Comparison of ENCODE assay signal across 8 cellular contexts in genomic region chr12:53492830-53493609, GRCh38. TPM values are rescaled to one million over a fixed set of nuclear protein-coding genes. Genes with fewer than 3 reads are reported as not detected.
DNase-seq lines count a peak whose midpoint lies in the region; ATAC-seq and TF ChIP-seq lines count a peak whose summit lies in the region.

No MANE protein-coding gene starts in this region.

- peak overlapping the region; percentile 12 for H2BK12ac ChIP-seq in trophoblast cell (ENCODE audit: low read length)

- peaks cover 31% of the 10 kb centered on the region for H3K4me1 ChIP-seq in cardiac muscle cell (ENCODE audit: low read depth)
- peaks cover 14 to 25% of the 10 kb centered on the region in 2 experiments for H3K4me1 ChIP-seq in trophoblast cell (ENCODE audit: control insufficient read depth in 1 of 2, insufficient read depth in 2 of 2, low read length in 2 of 2)
- H3K4me1 ChIP-seq in tibial artery: peaks cover 0 to 23% (median 19%) of the 10 kb centered on the region in 4 donors

- H3K4me3 Mint-ChIP-seq in activated naive CD8-positive, alpha-beta T cell treated with anti-CD3 and anti-CD28 coated beads, Interleukin-2, amount 50 U/mL, for 24 hours: peak overlapping the region; percentile 87

- H3K27ac ChIP-seq in cardiac muscle cell: peak overlapping the region; percentile 92
- H3K27ac ChIP-seq in trophoblast cell (ENCODE audit: low read depth, low read length): peak overlapping the region; percentile 84
- peak overlapping the region; percentile 72 to 81 for H3K27ac ChIP-seq in tibial artery

- peak; percentile 91 for ATAC-seq in HG02571 (IDR thresholded peaks at IDR 0.05; ENCODE audit: unreplicated experiment)
- ATAC-seq in activated naive CD8-positive, alpha-beta T cell treated with anti-CD3 and anti-CD28 coated beads, Interleukin-2, amount 50 U/mL, for 24 hours: peak; percentile 91

- intact Hi-C loops in tibial artery (cut with DNase I; ENCODE audit: low total_unique reads): no loop called here

- peak overlapping the region; percentile 97 for H3K4me2 ChIP-seq in trophoblast cell (ENCODE audit: low read length)

- H2AK5ac ChIP-seq in trophoblast cell (ENCODE audit: low read length): peak overlapping the region; percentile 77

- H3K4ac ChIP-seq in trophoblast cell (ENCODE audit: low read depth, low read length): peak overlapping the region; percentile 60

- H3K9me3 ChIP-seq in cardiac muscle cell (ENCODE audit: low read depth): no peaks in the 10 kb centered on the region
- no peaks in the 10 kb centered on the region for H3K9me3 ChIP-seq in trophoblast cell (ENCODE audit: insufficient read depth, low read depth, low read length)
- H3K9me3 ChIP-seq in tibial artery: no peaks in the 10 kb centered on the region

- TF ChIP-seq CTCF in cardiac muscle cell (IDR thresholded peaks at IDR 0.05; ENCODE audit: low read depth, low read length) (no peak), tibial artery (IDR thresholded peaks at IDR 0.05) (no peak)

- H3K36me3 Mint-ChIP-seq in activated naive CD8-positive, alpha-beta T cell treated with anti-CD3 and anti-CD28 coated beads, Interleukin-2, amount 50 U/mL, for 24 hours (ENCODE audit: low read depth): no peaks in the 10 kb centered on the region

- H3K23ac ChIP-seq in trophoblast cell (ENCODE audit: low read length): no peak overlapping the region

- peak overlapping the region; percentile 97 for H3K18ac ChIP-seq in trophoblast cell (ENCODE audit: low read length)

- H3K4me1 Mint-ChIP-seq in activated naive CD8-positive, alpha-beta T cell treated with anti-CD3 and anti-CD28 coated beads, Interleukin-2, amount 50 U/mL, for 24 hours: peaks cover 27% of the 10 kb centered on the region

- DNase-seq in GM04504 (ENCODE audit: low read depth) (peak; percentile 67), NCI-H1105 (lab: John Stamatoyannopoulos, UW) (peak; percentile 74), SW 1271 (lab: John Stamatoyannopoulos, UW) (peak; percentile 61 to 87), cardiac muscle cell (ENCODE audit: low read depth in 1 of 2, low spot score in 1 of 2) (peak; percentile 95 to 96), trophoblast cell (peak; percentile 91 to 96), tibial artery (peak; percentile 92 to 95)
- DNase-seq in activated naive CD8-positive, alpha-beta T cell treated with anti-CD3 and anti-CD28 coated beads, Interleukin-2, amount 50 U/mL, for 24 hours: peak; percentile 89

- peak overlapping the region; percentile 90 for H4K91ac ChIP-seq in trophoblast cell (ENCODE audit: low read depth, low read length)

- WGBS in trophoblast cell (ENCODE audit: extremely low coverage, insufficient coverage, insufficient read length): no CpG with 5 or more reads among the region's 52 CpGs

- peak overlapping the region; percentile 90 for H3K14ac ChIP-seq in trophoblast cell (ENCODE audit: low read length)

- H3K9ac ChIP-seq in trophoblast cell (ENCODE audit: low read length): peak overlapping the region; percentile 86

- no peaks in the 10 kb centered on the region for H3K9me3 Mint-ChIP-seq in activated naive CD8-positive, alpha-beta T cell treated with anti-CD3 and anti-CD28 coated beads, Interleukin-2, amount 50 U/mL, for 24 hours

- H3K27me3 ChIP-seq in cardiac muscle cell (no peaks in the 10 kb centered on the region), trophoblast cell (ENCODE audit: insufficient read depth, low read length) (no peaks in the 10 kb centered on the region), tibial artery (no peaks in the 10 kb centered on the region)

- peak overlapping the region; percentile 83 for H2BK5ac ChIP-seq in trophoblast cell (ENCODE audit: low read depth, low read length, poor library complexity)

- H3K27me3 Mint-ChIP-seq in activated naive CD8-positive, alpha-beta T cell treated with anti-CD3 and anti-CD28 coated beads, Interleukin-2, amount 50 U/mL, for 24 hours: no peaks in the 10 kb centered on the region

- peak overlapping the region; percentile 96 for H4K8ac ChIP-seq in trophoblast cell (ENCODE audit: low read depth, low read length)

- peak overlapping the region; percentile 90 for H4K12ac ChIP-seq in trophoblast cell (ENCODE audit: low read depth, low read length)

- H3K36me3 ChIP-seq in cardiac muscle cell (no peaks in the 10 kb centered on the region), trophoblast cell (ENCODE audit: control insufficient read depth in 1 of 2, insufficient read depth in 2 of 2, low read length in 2 of 2) (no peaks in the 10 kb centered on the region), tibial artery (peaks cover 0 to 3% (median 1%) of the 10 kb centered on the region in 3 donors)

- H3K4me3 ChIP-seq in cardiac muscle cell (peak overlapping the region; percentile 35), trophoblast cell (ENCODE audit: low read depth, low read length) (peak overlapping the region; percentile 77), tibial artery (peak overlapping the region; percentile 54 to 71)

- peaks cover 13% of the 10 kb centered on the region for H3K79me1 ChIP-seq in trophoblast cell (ENCODE audit: low read length)

- peak overlapping the region; percentile 97 for H2AFZ ChIP-seq in trophoblast cell (ENCODE audit: insufficient read depth, low read length, poor library complexity)

- H2BK120ac ChIP-seq in trophoblast cell (ENCODE audit: insufficient read depth, low read length, poor library complexity): peak overlapping the region; percentile 77

- peak overlapping the region; percentile 82 for H3K27ac Mint-ChIP-seq in activated naive CD8-positive, alpha-beta T cell treated with anti-CD3 and anti-CD28 coated beads, Interleukin-2, amount 50 U/mL, for 24 hours

- H3K79me2 ChIP-seq in trophoblast cell (ENCODE audit: control insufficient read depth, insufficient read depth, low read length, poor library complexity): no peaks in the 10 kb centered on the region

RNA-seq across cellular contexts. Expression of gene MAP3K12, which starts 6.2 kb away (rescaled TPM):
- 18.5 and 26.1 TPM in 2 replicates for total RNA-seq in cardiac muscle cell
- polyA plus RNA-seq in cardiac muscle cell: 15.1 and 17.6 TPM in 2 replicates
- 5.5 and 5.8 TPM in 2 replicates for polyA plus RNA-seq in trophoblast cell (2013)

RNA-seq across cellular contexts. Expression of gene TARBP2, which starts 8.1 kb away (rescaled TPM):
- total RNA-seq in cardiac muscle cell: 58.3 and 68.1 TPM in 2 replicates
- polyA plus RNA-seq in cardiac muscle cell: 69.2 and 79.8 TPM in 2 replicates
- polyA plus RNA-seq in trophoblast cell (2013): 27.8 and 29.3 TPM in 2 replicates

RNA-seq across cellular contexts. Expression of gene NPFF, which starts 14.3 kb away (rescaled TPM):
- not detected in 2 replicates for total RNA-seq in cardiac muscle cell
- polyA plus RNA-seq in cardiac muscle cell: not detected in 2 replicates
- 0.18 and 0.23 TPM in 2 replicates for polyA plus RNA-seq in trophoblast cell (2013)

RNA-seq across cellular contexts. Expression of gene PCBP2, which starts 41.1 kb away (rescaled TPM):
- 213 and 326 TPM in 2 replicates for total RNA-seq in cardiac muscle cell
- 114 and 146 TPM in 2 replicates for polyA plus RNA-seq in cardiac muscle cell
- polyA plus RNA-seq in trophoblast cell (2013): 585 and 609 TPM in 2 replicates

RNA-seq across cellular contexts. Expression of gene PRR13, which starts 51.5 kb away (rescaled TPM):
- 42.9 and 48.3 TPM in 2 replicates for total RNA-seq in cardiac muscle cell
- 169 and 190 TPM in 2 replicates for polyA plus RNA-seq in cardiac muscle cell
- 229 and 234 TPM in 2 replicates for polyA plus RNA-seq in trophoblast cell (2013)

Comparison
In these comparisons a context has a peak if more than half of its experiments do, and no peak if none do; other contexts are left out.
1. Peak in every context shown above with its lines: DNase-seq, ATAC-seq, H3K4me3 ChIP-seq and H3K27ac ChIP-seq.